In genomic region chr14:35303149-35303548, GRCh38 we compare ENCODE assay signal across 15 cellular contexts. TPM values are rescaled to one million over a fixed set of nuclear protein-coding genes. Genes with fewer than 3 reads are reported as not detected.
A peak's percentile ranks its signal among the peaks of the same experiment; 100 is the strongest.
DNase-seq lines count a peak whose midpoint lies in the region; ATAC-seq and TF ChIP-seq lines count a peak whose summit lies in the region.
"Had no signal": no experiment of that assay in that cellular context is flagged by ENCODE, and none has a peak within 500 bp of the region (broad histone marks: within the 10 kb centered on the region; RNA-seq: fewer than 3 reads in every experiment).

No MANE protein-coding gene starts in this region.

- peak overlapping the region; percentile 16 to 91 for H3K27ac Mint-ChIP-seq in T-cell

- H3K27ac ChIP-seq in heart right ventricle, result peak overlapping the region in 3 of 10 donors; percentile 11 to 41 (median 30)
- H3K27ac ChIP-seq in right atrium auricular region, result no peak overlapping the region
- peak overlapping the region; percentile 74 for H3K27ac ChIP-seq in left ventricle myocardium inferior (replicated peaks)
- H3K27ac ChIP-seq in transverse colon, result peak overlapping the region in 3 of 4 donors; percentile 32 to 43 (median 39)
- H3K27ac ChIP-seq: breast epithelium, thyroid gland had no signal

- peaks cover 8% of the 10 kb centered on the region for H3K36me3 Mint-ChIP-seq in T-cell

- H3K36me3 ChIP-seq in heart right ventricle, result peaks cover 0 to 11% (median 1%) of the 10 kb centered on the region in 9 donors
- no peaks in the 10 kb centered on the region for H3K36me3 ChIP-seq in right atrium auricular region
- peaks cover 3% of the 10 kb centered on the region for H3K36me3 ChIP-seq in left ventricle myocardium inferior
- peaks cover 0 to under 1% (median 0%) of the 10 kb centered on the region in 4 donors for H3K36me3 ChIP-seq in transverse colon
- H3K36me3 ChIP-seq: breast epithelium, thyroid gland had no signal

- no peak for TF ChIP-seq CTCF in heart right ventricle (IDR thresholded peaks at IDR 0.05)
- no peak for TF ChIP-seq CTCF in right atrium auricular region (IDR thresholded peaks at IDR 0.05)
- TF ChIP-seq CTCF in left ventricle myocardium inferior (IDR thresholded peaks at IDR 0.05; ENCODE audit: borderline replicate concordance), result no peak
- no peak for TF ChIP-seq CTCF in transverse colon (IDR thresholded peaks at IDR 0.05)

- intact Hi-C loops in heart right ventricle (cut with DNase I), result loop anchor here in 2 of 10 donors (5.0 to 10.0 kb wide), 2 partner anchors 34 to 102 kb away; partner anchors contain the start of gene NFKBIA (in 1 of the 2)
- intact Hi-C loops in left ventricle myocardium inferior (cut with micrococcal nuclease), result no loop called here
- intact Hi-C loops in transverse colon (cut with DNase I; ENCODE audit: low total_unique reads), result no loop called here

- peaks cover 0 to 67% (median 35%) of the 10 kb centered on the region in 9 donors for H3K4me1 ChIP-seq in heart right ventricle
- H3K4me1 ChIP-seq in right atrium auricular region, result peaks cover 0 to 38% of the 10 kb centered on the region in 2 donors
- peaks cover 84% of the 10 kb centered on the region for H3K4me1 ChIP-seq in left ventricle myocardium inferior
- H3K4me1 ChIP-seq in transverse colon, result peaks cover 4 to 38% (median 7%) of the 10 kb centered on the region in 4 donors
- H3K4me1 ChIP-seq: thyroid gland had no signal

- H3K27me3 Mint-ChIP-seq in T-cell, result no peaks in the 10 kb centered on the region

- in situ Hi-C loops in transverse colon (cut with MboI; ENCODE audit: low pct_ligation_motif_present in 1 of 4, low pct_unique_long_range_greater_than_20kb in 1 of 4, low sequenced_read_pairs in 3 of 4), result no loop called here

- no peak for TF ChIP-seq EP300 in transverse colon (IDR thresholded peaks at IDR 0.05; ENCODE audit: low read depth)

- H3K4me3 ChIP-seq in heart right ventricle (no peak overlapping the region), right atrium auricular region (no peak overlapping the region), left ventricle myocardium inferior (no peak overlapping the region), transverse colon (no peak overlapping the region)
- H3K4me3 ChIP-seq: breast epithelium, thyroid gland had no signal

- no peaks in the 10 kb centered on the region for H3K9me3 Mint-ChIP-seq in T-cell

- peaks cover 55 to 58% (median 56%) of the 10 kb centered on the region in 3 donors for H3K4me1 Mint-ChIP-seq in T-cell

- POLR2A ChIA-PET in T-cell (lab: Charles Lee), result interaction anchor here (1.0 to 1.7 kb wide), 3 partner anchors 8 to 101 kb away, joined by 3 to 5 read pairs (median 4); partner anchors contain the start of gene NFKBIA (in 1 of the 2)

- CTCF ChIA-PET in T-cell (lab: Charles Lee), result interaction anchor here (0.6 kb wide), 2 partner anchors 349 to 635 kb away, joined by 3 read pairs; no protein-coding TSS in a partner anchor

- ATAC-seq in heart right ventricle (peak in 6 of 8 donors; percentile 33 to 68 (median 60)), T-cell (replicated peaks in 1 of 4) (no peak), GM21390 (IDR thresholded peaks at IDR 0.05; ENCODE audit: unreplicated experiment) (no peak)

- peak overlapping the region in 1 of 3 donors; percentile 52 for H3K4me3 Mint-ChIP-seq in T-cell

- H3K9me3 ChIP-seq in heart right ventricle (peaks cover 0 to 6% (median 0%) of the 10 kb centered on the region in 11 donors), right atrium auricular region (no peaks in the 10 kb centered on the region), left ventricle myocardium inferior (replicated peaks) (no peaks in the 10 kb centered on the region), transverse colon (no peaks in the 10 kb centered on the region)
- H3K9me3 ChIP-seq: breast epithelium, thyroid gland had no signal

- WGBS in heart right ventricle, 2 donors, result 58 to 74% methylated on average over 2 of the region's 2 CpGs
- 93 to 100% methylated on average over 1 to 2 of the region's 2 CpGs for WGBS in transverse colon (ENCODE audit: low coverage in 1 of 2), 2 donors

- DNase-seq in heart right ventricle (no peak), right atrium auricular region (ENCODE audit: low spot score) (no peak), T-cell (no peak), left ventricle myocardium inferior (no peak), transverse colon (no peak)
- no peak for DNase-seq in stimulated activated naive CD4-positive, alpha-beta T cell (lab: John Stamatoyannopoulos, UW)
- DNase-seq: activated CD4-positive, alpha-beta T cell treated with anti-CD3 and anti-CD28 coated beads, Interleukin-2, amount 50 U/mL, for 4 hours; DMS53; head of caudate nucleus; kidney; NCI-H146; T1000; thyroid gland had no signal

- H3K27me3 ChIP-seq in heart right ventricle (no peaks in the 10 kb centered on the region), right atrium auricular region (no peaks in the 10 kb centered on the region), left ventricle myocardium inferior (ENCODE audit: low read depth) (no peaks in the 10 kb centered on the region), transverse colon (no peaks in the 10 kb centered on the region)
- H3K27me3 ChIP-seq: breast epithelium, thyroid gland had no signal

- no peak for TF ChIP-seq POLR2A in transverse colon (IDR thresholded peaks at IDR 0.05)

RNA-seq across cellular contexts. Expression of gene PSMA6, which starts 11.0 kb away (rescaled TPM):
- total RNA-seq in heart right ventricle, result 100 to 1,000 TPM; 150 to 228 (median 166) TPM
- 100 to 1,000 TPM in 1 of 2 donors, 10 to 100 TPM in 1; 92.3 to 233 TPM for polyA plus RNA-seq in heart right ventricle
- total RNA-seq in right atrium auricular region, result 100 to 1,000 TPM; 143 to 191 TPM
- total RNA-seq in T-cell, result 100 to 1,000 TPM in 1 of 5 donors, 10 to 100 TPM in 4; 93.6 to 109 (median 96.9) TPM
- total RNA-seq in left ventricle myocardium inferior, result 179 TPM
- total RNA-seq in transverse colon, result 100 to 1,000 TPM in 2 of 4 donors, 10 to 100 TPM in 2; 24.5 to 141 (median 81.2) TPM

Comparison
In these comparisons a context has a peak if more than half of its experiments do, and no peak if none do; other contexts are left out.
1. H3K27ac ChIP-seq: peak in left ventricle myocardium inferior (single experiment) and transverse colon (3 of 4); none in right atrium auricular region (0 of 2).
2. ATAC-seq: peak in heart right ventricle (6 of 8); none in T-cell (0 of 4) and GM21390 (single experiment).